Comparison of ENCODE assay signal across 18 cellular contexts in the genomic region with DNA sequence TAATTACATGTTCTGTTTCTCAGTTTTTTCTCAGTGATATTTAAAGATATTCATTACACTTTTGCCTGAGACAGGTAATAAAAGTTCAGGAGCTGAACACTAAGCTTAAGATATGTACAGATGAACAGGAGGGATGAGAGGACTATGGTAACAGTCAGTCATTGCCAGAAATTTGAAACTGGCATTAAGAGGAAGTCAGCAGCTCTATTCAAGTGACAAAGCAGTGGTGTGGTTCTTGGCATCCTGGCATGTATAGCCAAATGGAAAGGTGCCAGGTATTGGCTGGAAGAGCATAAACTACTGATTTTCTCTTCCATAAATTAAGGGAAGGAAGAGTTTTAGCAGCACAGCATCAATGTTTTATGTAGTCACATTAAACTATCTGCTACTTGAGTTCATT. TPM values are rescaled to one million over a fixed set of nuclear protein-coding genes. Genes with fewer than 3 reads are reported as not detected.
DNase-seq lines count a peak whose midpoint lies in the region; ATAC-seq and TF ChIP-seq lines count a peak whose summit lies in the region.
"Had no signal": no experiment of that assay in that cellular context is flagged by ENCODE, and none has a peak within 500 bp of the region (broad histone marks: within the 10 kb centered on the region; RNA-seq: fewer than 3 reads in every experiment).

No MANE protein-coding gene starts in this region.

- H3K36me3 ChIP-seq in mammary epithelial cell (ENCODE audit: insufficient read depth, low read length) (no peaks in the 10 kb centered on the region), PC-3 (ENCODE audit: low read depth, low read length) (no peaks in the 10 kb centered on the region)
- H3K36me3 ChIP-seq: lower lobe of right lung, suprapubic skin had no signal

- CTCF ChIA-PET in MCF 10A (lab: Yijun Ruan, JAX) (interaction anchor here (1.4 kb wide), 1 partner anchor 11 kb away, joined by 8 read pairs; no protein-coding TSS in a partner anchor), mammary epithelial cell (lab: Charles Lee; ENCODE audit: low non-redundant PET) (no interaction called here), PC-3 (lab: Charles Lee) (no interaction called here)

- dilution Hi-C loops in mammary epithelial cell (cut with HindIII; ENCODE audit: low sequenced_read_pairs) = no loop called here

- H3K36me3 Mint-ChIP-seq in MCF 10A (ENCODE audit: insufficient read depth, unreplicated experiment) = no peaks in the 10 kb centered on the region

- POLR2A ChIA-PET in MCF 10A (lab: Yijun Ruan, JAX) (interaction anchor here (0.9 to 2.2 kb wide), 2 partner anchors 26 to 210 kb away, joined by 3 to 7 read pairs; no protein-coding TSS in a partner anchor), PC-3 (lab: Charles Lee; ENCODE audit: unreplicated experiment) (no interaction called here)

- no peak for TF ChIP-seq CTCF in MCF 10A (IDR thresholded peaks at IDR 0.05; ENCODE audit: unreplicated experiment)
- TF ChIP-seq CTCF in mammary epithelial cell (conservative IDR thresholded peaks at IDR 0.05 in 1 of 2, IDR thresholded peaks at IDR 0.05 in 1 of 2; ENCODE audit: extremely low read depth in 1 of 2, insufficient read depth in 1 of 2, low read depth in 1 of 2, low read length in 2 of 2) = no peak
- TF ChIP-seq CTCF in PC-3 (conservative IDR thresholded peaks at IDR 0.05; ENCODE audit: low read depth, low read length) = no peak

- BruUV-seq in MCF 10A (replicated peaks; lab: Mats Ljungman, UMichigan) = no TSS peak
- BruUV-seq in mammary epithelial cell (replicated peaks; lab: Mats Ljungman, UMichigan) = no TSS peak
- BruUV-seq in PC-3 (replicated peaks; lab: Mats Ljungman, UMichigan) = no TSS peak

- H3K27me3 ChIP-seq in mammary epithelial cell (ENCODE audit: insufficient read depth, low read length) = no peaks in the 10 kb centered on the region
- no peaks in the 10 kb centered on the region for H3K27me3 ChIP-seq in PC-3 (ENCODE audit: low read length)
- H3K27me3 ChIP-seq: suprapubic skin had no signal

- peaks cover 7% of the 10 kb centered on the region for H3K9me3 Mint-ChIP-seq in MCF 10A (ENCODE audit: unreplicated experiment)
- H3K9me3 Mint-ChIP-seq: CD4-positive, alpha-beta T cell had no signal

- H3K27ac Mint-ChIP-seq in MCF 10A (ENCODE audit: low read depth, unreplicated experiment) = no peak overlapping the region
- H3K27ac Mint-ChIP-seq: CD4-positive, alpha-beta T cell had no signal

- H3K27ac ChIP-seq in mammary epithelial cell (ENCODE audit: insufficient read depth, low read depth, low read length) = no peak overlapping the region
- H3K27ac ChIP-seq in PC-3 (ENCODE audit: low read length) = no peak overlapping the region
- H3K27ac ChIP-seq: lower lobe of right lung, suprapubic skin had no signal

- H3K9me2 ChIP-seq in PC-3 (replicated peaks; ENCODE audit: low read length) = no peaks in the 10 kb centered on the region

- H3K4me1 Mint-ChIP-seq in MCF 10A (ENCODE audit: insufficient read depth, unreplicated experiment) = peaks cover 8% of the 10 kb centered on the region

- H3K4me1 ChIP-seq in mammary epithelial cell (ENCODE audit: insufficient read depth, low read length) = no peaks in the 10 kb centered on the region
- peaks cover 17% of the 10 kb centered on the region for H3K4me1 ChIP-seq in PC-3 (ENCODE audit: insufficient read depth, low read length)
- H3K4me1 ChIP-seq: lower lobe of right lung, suprapubic skin had no signal

- H3F3A ChIP-seq in PC-3 (ENCODE audit: low read length, unreplicated experiment) = no peaks in the 10 kb centered on the region

- no peaks in the 10 kb centered on the region for H3K9me3 ChIP-seq in mammary epithelial cell (replicated peaks; ENCODE audit: insufficient read depth, low read length)
- no peaks in the 10 kb centered on the region for H3K9me3 ChIP-seq in PC-3 (ENCODE audit: low read length)
- H3K9me3 ChIP-seq: lower lobe of right lung, suprapubic skin had no signal

- ATAC-seq in PC-3 = peak; percentile 98
- ATAC-seq in GM18861 (IDR thresholded peaks at IDR 0.05; ENCODE audit: unreplicated experiment) = no peak
- no peak for ATAC-seq in GM21515 (IDR thresholded peaks at IDR 0.05; ENCODE audit: unreplicated experiment)
- no peak for ATAC-seq in HG03378 (IDR thresholded peaks at IDR 0.05; ENCODE audit: unreplicated experiment)
- ATAC-seq: lower lobe of right lung had no signal

- in situ Hi-C loops in mammary epithelial cell (cut with MboI; ENCODE audit: low sequenced_read_pairs in 2 of 2) = no loop called here

- H3K79me2 ChIP-seq in mammary epithelial cell (ENCODE audit: insufficient read depth, low read length) (no peaks in the 10 kb centered on the region), PC-3 (ENCODE audit: low read length) (no peaks in the 10 kb centered on the region)

- H3K4me3 ChIP-seq in mammary epithelial cell (replicated peaks in 1 of 3; ENCODE audit: insufficient read depth in 1 of 3, low read depth in 2 of 3, low read length in 3 of 3) (no peak overlapping the region), PC-3 (ENCODE audit: low read length) (no peak overlapping the region)
- H3K4me3 ChIP-seq: lower lobe of right lung, suprapubic skin had no signal

- H3K27me3 Mint-ChIP-seq in MCF 10A (ENCODE audit: insufficient read depth, unreplicated experiment) = no peaks in the 10 kb centered on the region

- DNase-seq in MCF 10A (ENCODE audit: unreplicated experiment) = peak; percentile 37
- DNase-seq in mammary epithelial cell = no peak
- peak; percentile 71 for DNase-seq in NCI-H1092 (lab: John Stamatoyannopoulos, UW)
- peak; percentile 82 for DNase-seq in PC-3
- no peak for DNase-seq in NCI-H128 (lab: John Stamatoyannopoulos, UW; ENCODE audit: unreplicated experiment)
- DNase-seq: activated CD4-positive, alpha-beta T cell treated with anti-CD3 and anti-CD28 coated beads, Interleukin-2, amount 50 U/mL, for 4 hours; activated gamma-delta T cell treated with Interleukin-2 at 50 U/mL for 16 hours; CD4-positive, alpha-beta T cell; lower lobe of right lung; NCI-H2227 treated with DMSO at 0.1 percent for 48 hours; occipital lobe; retina; stimulated activated CD4-positive, alpha-beta T cell treated with anti-CD3 and anti-CD28 coated beads, Interleukin-15, amount 100 ng/mL, for 24 hours had no signal

- H3K4me3 Mint-ChIP-seq in MCF 10A (ENCODE audit: unreplicated experiment) = no peak overlapping the region
- H3K4me3 Mint-ChIP-seq: CD4-positive, alpha-beta T cell had no signal

- intact Hi-C loops in MCF 10A (cut with micrococcal nuclease) (no loop called here), mammary epithelial cell (cut with micrococcal nuclease) (no loop called here), PC-3 (cut with micrococcal nuclease) (no loop called here)

- H2AFZ ChIP-seq in mammary epithelial cell (ENCODE audit: low read depth, low read length) (no peak overlapping the region), PC-3 (ENCODE audit: low read length) (no peak overlapping the region)

- H4K20me1 ChIP-seq in mammary epithelial cell (ENCODE audit: insufficient read depth, low read length) (no peaks in the 10 kb centered on the region), PC-3 (ENCODE audit: low read length) (no peaks in the 10 kb centered on the region)

- no peak overlapping the region for H3K4me2 ChIP-seq in mammary epithelial cell (ENCODE audit: insufficient read depth, low read depth, low read length)
- H3K4me2 ChIP-seq in PC-3 (ENCODE audit: low read length) = peak overlapping the region; percentile 1; the same call in 1 of the 2 replicates

- H3K9ac ChIP-seq in mammary epithelial cell (ENCODE audit: insufficient read depth, low read length) (no peak overlapping the region), PC-3 (ENCODE audit: low read length) (no peak overlapping the region)

RNA-seq across cellular contexts. Expression of gene HOXA1, which starts 22.7 kb away (rescaled TPM):
- total RNA-seq in MCF 10A (2022) (5.6 and 7.1 TPM in 2 replicates), mammary epithelial cell (1 to 10 TPM; 2.5 to 9.4 TPM), PC-3 (2014; rRNA removed) (1.4 and 2.0 TPM in 2 replicates)
- polyA plus RNA-seq in mammary epithelial cell = 6.0 TPM
- polyA minus RNA-seq in mammary epithelial cell = 14.9 TPM
- total RNA-seq: H1, occipital lobe had no signal
- polyA plus RNA-seq: H1 had no signal

RNA-seq across cellular contexts. Expression of gene HOXA2, which starts 29.4 kb away (rescaled TPM):
- 1.2 and 1.4 TPM in 2 replicates for total RNA-seq in MCF 10A (2022)
- total RNA-seq in mammary epithelial cell = 1 to 10 TPM in 1 of 2 donors, under 1 TPM in 1; 0.50 to 1.5 TPM
- 1.3 TPM for polyA plus RNA-seq in mammary epithelial cell
- 1.3 TPM for polyA minus RNA-seq in mammary epithelial cell
- 0.07 and 1.8 TPM in 2 replicates for total RNA-seq in PC-3 (2014; rRNA removed)
- total RNA-seq: CD4-positive, alpha-beta T cell; H1; occipital lobe had no signal
- polyA plus RNA-seq: H1 had no signal

RNA-seq across cellular contexts. Expression of gene HOXA4, which starts 57.5 kb away (rescaled TPM):
- 2.6 and 3.7 TPM in 2 replicates for total RNA-seq in MCF 10A (2022)
- 1 to 10 TPM in 1 of 2 donors, not detected in 1; 1.5 TPM for total RNA-seq in mammary epithelial cell
- polyA plus RNA-seq in mammary epithelial cell = 1.8 TPM
- 9.3 TPM for polyA minus RNA-seq in mammary epithelial cell
- total RNA-seq in PC-3 (2014; rRNA removed) = 2.3 and 5.1 TPM in 2 replicates
- total RNA-seq: CD4-positive, alpha-beta T cell; H1; occipital lobe had no signal
- polyA plus RNA-seq: H1 had no signal

Comparison
In these comparisons a context has a peak if more than half of its experiments do, and no peak if none do; other contexts are left out.
1. DNase-seq: peak in MCF 10A (single experiment), NCI-H1092 (single experiment) and PC-3 (single experiment); none in mammary epithelial cell (single experiment) and NCI-H128 (single experiment).